In the genomic region with DNA sequence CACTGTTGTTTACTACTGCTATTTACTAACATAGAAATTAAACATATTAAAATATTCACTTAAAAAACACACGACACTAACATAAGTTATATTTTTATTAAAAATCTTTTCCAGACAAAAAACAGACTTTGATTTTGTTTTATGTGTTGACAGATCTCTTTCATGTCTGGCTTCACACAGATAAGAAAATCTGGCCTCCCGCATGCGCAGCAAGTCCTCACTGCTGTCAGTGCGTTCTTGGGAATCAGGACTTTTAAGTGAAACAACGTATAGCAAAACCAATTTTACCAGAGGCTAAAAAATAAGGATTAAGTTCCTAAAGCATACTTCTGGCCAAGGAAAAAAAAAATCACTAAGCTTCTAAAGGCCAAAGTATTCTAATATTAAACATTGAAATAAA, we compare ENCODE assay signal across 9 cellular contexts. TPM values are rescaled to one million over a fixed set of nuclear protein-coding genes. Genes with fewer than 3 reads are reported as not detected.
A peak's percentile ranks its signal among the peaks of the same experiment; 100 is the strongest.
DNase-seq lines count a peak whose midpoint lies in the region; ATAC-seq and TF ChIP-seq lines count a peak whose summit lies in the region.
"Had no signal": no experiment of that assay in that cellular context is flagged by ENCODE, and none has a peak within 500 bp of the region (broad histone marks: within the 10 kb centered on the region; RNA-seq: fewer than 3 reads in every experiment).

No MANE protein-coding gene starts in this region.

- H3K79me2 ChIP-seq in OCI-LY1 (ENCODE audit: insufficient read depth, low read length) = peaks cover 43% of the 10 kb centered on the region

- peaks cover 69% of the 10 kb centered on the region for H3K36me3 Mint-ChIP-seq in Calu3 (ENCODE audit: insufficient read depth, unreplicated experiment)

- no peaks in the 10 kb centered on the region for H3K9me2 ChIP-seq in OCI-LY1 (ENCODE audit: low read depth, low read length)

- peaks cover 67% of the 10 kb centered on the region for H3K36me3 ChIP-seq in OCI-LY1 (ENCODE audit: insufficient read depth, low read length)
- H3K36me3 ChIP-seq in muscle layer of duodenum (ENCODE audit: control insufficient read depth in 1 of 2, insufficient read depth in 2 of 2, low read length in 2 of 2) = peaks cover 7 to 8% of the 10 kb centered on the region in 2 donors

- H2AFZ ChIP-seq in OCI-LY1 (ENCODE audit: low read length) = no peak overlapping the region

- BruUV-seq in Calu3 (replicated peaks; lab: Mats Ljungman, UMichigan) = no TSS peak

- TF ChIP-seq CTCF in Calu3 (IDR thresholded peaks at IDR 0.05; ENCODE audit: unreplicated experiment) (no peak), OCI-LY1 (IDR thresholded peaks at IDR 0.05; ENCODE audit: low read length) (no peak), cardiac fibroblast (IDR thresholded peaks at IDR 0.05; ENCODE audit: low read depth, low read length) (no peak)

- CTCF ChIA-PET in Calu3 (lab: Charles Lee) = interaction anchor here (0.7 kb wide), 1 partner anchor 14 kb away, joined by 4 read pairs; no protein-coding TSS in a partner anchor

- peak overlapping the region; percentile 98 for H3K27ac Mint-ChIP-seq in Calu3 (ENCODE audit: unreplicated experiment)

- no peak for ATAC-seq in HG03108 (IDR thresholded peaks at IDR 0.05; ENCODE audit: unreplicated experiment)

- peak overlapping the region; percentile 82 for H3K4me2 ChIP-seq in OCI-LY1 (ENCODE audit: low read length)

- peaks cover 45% of the 10 kb centered on the region for H3K4me1 ChIP-seq in OCI-LY1 (ENCODE audit: insufficient read depth, low read length, severe bottlenecking)
- peaks cover 9 to 37% of the 10 kb centered on the region in 2 donors for H3K4me1 ChIP-seq in muscle layer of duodenum (ENCODE audit: control insufficient read depth in 1 of 2, insufficient read depth in 2 of 2, low read length in 2 of 2)

- H3K4me3 ChIP-seq in OCI-LY1 (ENCODE audit: low read depth, low read length, poor library complexity, severe bottlenecking) (peak overlapping the region; percentile 95), cardiac fibroblast (replicated peaks in 1 of 2; ENCODE audit: low read depth in 2 of 2, low read length in 2 of 2) (peak overlapping the region; percentile 76 to 81), muscle layer of duodenum (ENCODE audit: low read depth in 1 of 2, low read length in 2 of 2) (peak overlapping the region; percentile 80 to 87)

- H3K9me3 ChIP-seq in OCI-LY1 (ENCODE audit: low read length) = no peaks in the 10 kb centered on the region
- no peaks in the 10 kb centered on the region for H3K9me3 ChIP-seq in muscle layer of duodenum (ENCODE audit: control insufficient read depth in 1 of 2, low read length in 2 of 2)

- no peaks in the 10 kb centered on the region for H4K20me1 ChIP-seq in OCI-LY1 (ENCODE audit: insufficient read depth, low read length)

- H3K27me3 ChIP-seq in OCI-LY1 (ENCODE audit: insufficient read depth, low read length) (no peaks in the 10 kb centered on the region), muscle layer of duodenum (ENCODE audit: low read depth, low read length) (no peaks in the 10 kb centered on the region)

- intact Hi-C loops in Calu3 (cut with micrococcal nuclease; ENCODE audit: unreplicated experiment) = no loop called here

- peak overlapping the region; percentile 83 for H3K4me3 Mint-ChIP-seq in Calu3 (ENCODE audit: low read depth, unreplicated experiment)

- H3K9me3 Mint-ChIP-seq in Calu3 (ENCODE audit: low read depth, unreplicated experiment) = no peaks in the 10 kb centered on the region

- H3K27ac ChIP-seq in OCI-LY1 (ENCODE audit: low read depth, low read length, poor library complexity, severe bottlenecking) = peak overlapping the region; percentile 94
- peak overlapping the region; percentile 94 for H3K27ac ChIP-seq in muscle layer of duodenum (ENCODE audit: low read length)
- no peak overlapping the region for H3K27ac ChIP-seq in caudate nucleus (ENCODE audit: low read depth, low read length)

- DNase-seq in Calu3 (no peak), cardiac fibroblast (ENCODE audit: low read depth in 2 of 2) (peak; percentile 34 to 54), caudate nucleus (lab: John Stamatoyannopoulos, UW) (no peak), NCI-H524 treated with DMSO at 0.1 percent for 48 hours (lab: John Stamatoyannopoulos, UW) (no peak), NCI-H2196 treated with DMSO at 0.1 percent for 48 hours (lab: John Stamatoyannopoulos, UW; ENCODE audit: unreplicated experiment) (no peak)

- peaks cover 8% of the 10 kb centered on the region; the same call in 1 of the 2 replicates for H3F3A ChIP-seq in OCI-LY1 (ENCODE audit: insufficient read depth, low read length)

- H3K4me1 Mint-ChIP-seq in Calu3 (ENCODE audit: low read depth, unreplicated experiment) = peaks cover 35% of the 10 kb centered on the region

- H3K9ac ChIP-seq in OCI-LY1 (ENCODE audit: low read length) = peak overlapping the region; percentile 94

- H3K27me3 Mint-ChIP-seq in Calu3 (ENCODE audit: unreplicated experiment) = no peaks in the 10 kb centered on the region

RNA-seq across cellular contexts. Expression of a gene that starts 1.2 kb away (rescaled TPM):
- total RNA-seq in Calu3 (2022) = 101 and 108 TPM in 2 replicates

RNA-seq across cellular contexts. Expression of a gene that starts 6.0 kb away (rescaled TPM):
- total RNA-seq in Calu3 (2022) = 16.1 and 17.8 TPM in 2 replicates

RNA-seq across cellular contexts. Expression of a gene that starts 24.5 kb away (rescaled TPM):
- total RNA-seq in Calu3 (2022) = not detected in 2 replicates
- total RNA-seq: LHCN-M2 had no signal

Comparison
In these comparisons a context has a peak if more than half of its experiments do, and no peak if none do; other contexts are left out.
1. DNase-seq: peak in cardiac fibroblast (2 of 2); none in Calu3 (single experiment), caudate nucleus (0 of 61), NCI-H524 treated with DMSO at 0.1 percent for 48 hours (single experiment) and NCI-H2196 treated with DMSO at 0.1 percent for 48 hours (single experiment).
2. Peak in every context shown above with its lines, with median percentiles within 50 percentile points of each other: H3K4me3 ChIP-seq.